18 cellular contexts compared by ENCODE assay signal in the genomic region with DNA sequence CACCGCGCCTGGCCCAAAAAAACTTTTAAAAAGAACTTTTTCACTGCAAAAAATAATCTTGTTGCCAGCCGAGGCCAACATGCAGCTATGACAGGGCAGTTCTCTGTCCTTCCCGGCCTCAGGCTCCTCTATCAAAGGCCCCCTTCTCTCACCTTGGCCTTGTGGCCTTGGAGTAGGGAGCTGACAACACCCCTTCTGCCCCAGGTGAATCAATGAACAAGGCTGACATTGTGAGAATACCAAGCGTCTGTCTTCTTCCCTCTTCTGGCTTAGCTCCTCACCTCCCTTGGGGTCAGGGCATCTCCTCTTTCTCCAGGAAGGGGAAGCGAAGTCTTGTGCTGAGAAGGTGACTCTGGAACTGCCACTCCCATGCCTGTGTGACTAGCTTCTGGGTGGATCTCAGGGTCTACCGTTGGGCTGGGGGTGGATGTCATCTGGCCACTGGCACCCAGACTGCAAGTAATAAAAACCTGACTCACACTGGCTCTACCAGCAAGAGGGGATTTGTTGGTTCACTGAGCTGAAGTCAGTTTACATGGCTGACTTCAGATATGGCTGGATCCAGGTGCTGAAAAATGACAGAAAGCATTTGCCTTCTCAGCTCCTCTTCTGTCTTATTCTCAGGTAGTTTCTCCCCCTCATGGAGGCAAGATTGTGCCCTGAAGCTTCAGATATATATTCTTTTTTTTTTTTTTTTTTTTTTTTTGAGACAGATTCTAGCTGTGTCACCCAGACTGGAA. TPM values are rescaled to one million over a fixed set of nuclear protein-coding genes. Genes with fewer than 3 reads are reported as not detected.
DNase-seq lines count a peak whose midpoint lies in the region; ATAC-seq and TF ChIP-seq lines count a peak whose summit lies in the region.
"Had no signal": no experiment of that assay in that cellular context is flagged by ENCODE, and none has a peak within 500 bp of the region (broad histone marks: within the 10 kb centered on the region; RNA-seq: fewer than 3 reads in every experiment).

No MANE protein-coding gene starts in this region.

- 0 out of 2 replicates have a peak overlapping the region, but pooled peaks have one; percentile 9 for H2AK5ac ChIP-seq in IMR-90 (ENCODE audit: low read depth, low read length)

- 50% methylated on average over 1 of the region's 7 CpGs; no CpG with 5 or more reads in 1 of the 2 experiments for WGBS in IMR-90 (ENCODE audit: extremely low coverage in 2 of 2, insufficient read length in 1 of 2), 2 experiments

- H3K23ac ChIP-seq in IMR-90 (ENCODE audit: low read depth, low read length), result no peak overlapping the region

- H3K4me3 Mint-ChIP-seq in CD14-positive monocyte, result no peak overlapping the region
- H3K4me3 Mint-ChIP-seq: CD4-positive, alpha-beta T cell; H9 had no signal

- H3K79me1 ChIP-seq in IMR-90 (ENCODE audit: low read depth in 1 of 2, low read length in 2 of 2), result no peaks in the 10 kb centered on the region

- POLR2A ChIA-PET in IMR-90 (lab: Charles Lee; ENCODE audit: unreplicated experiment) (interaction anchor here (0.6 kb wide), 1 partner anchor 18 kb away, joined by 5 read pairs; no protein-coding TSS in a partner anchor), RWPE1 (lab: Yijun Ruan, JAX; ENCODE audit: low non-redundant PET) (no interaction called here)

- no peaks in the 10 kb centered on the region for H3K9me1 ChIP-seq in IMR-90 (ENCODE audit: insufficient read depth, low read length)

- no peaks in the 10 kb centered on the region for H3K36me3 ChIP-seq in IMR-90 (ENCODE audit: control insufficient read depth, insufficient read depth, low read length)

- no peak overlapping the region for H3K4ac ChIP-seq in IMR-90 (ENCODE audit: low read depth, low read length)

- H4K5ac ChIP-seq in IMR-90 (ENCODE audit: low read depth, low read length), result no peak overlapping the region

- H2AK9ac ChIP-seq in IMR-90 (replicated peaks; ENCODE audit: low read depth, low read length, poor library complexity), result no peak overlapping the region

- H3K27me3 ChIP-seq in IMR-90 (ENCODE audit: control insufficient read depth, insufficient read depth, low read length) (no peaks in the 10 kb centered on the region), foreskin keratinocyte (no peaks in the 10 kb centered on the region)

- H4K8ac ChIP-seq in IMR-90 (ENCODE audit: low read depth in 2 of 2, low read length in 2 of 2), result no peak overlapping the region

- H2BK15ac ChIP-seq in IMR-90 (ENCODE audit: low read depth, low read length), result no peak overlapping the region

- TF ChIP-seq RAD21 in IMR-90 (IDR thresholded peaks at IDR 0.05; ENCODE audit: low read length), result no peak

- peak overlapping the region; percentile 7 to 78 (median 25) for H3K27ac Mint-ChIP-seq in CD14-positive monocyte
- H3K27ac Mint-ChIP-seq: CD4-positive, alpha-beta T cell; H9 had no signal

- peaks cover 33% of the 10 kb centered on the region for H3K4me1 Mint-ChIP-seq in CD14-positive monocyte

- no peak overlapping the region for H2BK5ac ChIP-seq in IMR-90 (ENCODE audit: low read depth, low read length, poor library complexity, severe bottlenecking)

- H3K9me3 ChIP-seq in IMR-90 (ENCODE audit: control insufficient read depth, insufficient read depth, low read length), result no peaks in the 10 kb centered on the region
- H3K9me3 ChIP-seq: A549 had no signal

- peaks cover 0 to 2% (median 0%) of the 10 kb centered on the region in 7 donors for H3K9me3 Mint-ChIP-seq in CD14-positive monocyte
- H3K9me3 Mint-ChIP-seq: CD4-positive, alpha-beta T cell; H9 had no signal

- H4K91ac ChIP-seq in IMR-90 (ENCODE audit: insufficient read depth, low read depth, low read length), result no peak overlapping the region

- no peak for TF ChIP-seq POLR2A in IMR-90 (IDR thresholded peaks at IDR 0.05; ENCODE audit: low read depth, low read length)

- no peak for ATAC-seq in IMR-90 (ENCODE audit: low read depth)
- ATAC-seq in left colon, result peak; percentile 37
- no peak for ATAC-seq in HG02678 (IDR thresholded peaks at IDR 0.05; ENCODE audit: unreplicated experiment)
- no peak for ATAC-seq in HG03025 (IDR thresholded peaks at IDR 0.05; ENCODE audit: low FRiP score, unreplicated experiment)
- no peak for ATAC-seq in foreskin keratinocyte
- ATAC-seq: A549 had no signal

- H2BK120ac ChIP-seq in IMR-90 (ENCODE audit: low read depth, low read length), result no peak overlapping the region

- no TSS peak for BruUV-seq in IMR-90 (replicated peaks; lab: Mats Ljungman, UMichigan)

- H3K4me1 ChIP-seq in IMR-90 (ENCODE audit: control insufficient read depth, insufficient read depth, low read length), result no peaks in the 10 kb centered on the region
- H3K4me1 ChIP-seq in foreskin keratinocyte, result no peaks in the 10 kb centered on the region
- H3K4me1 ChIP-seq: A549 had no signal

- intact Hi-C loops in CD14-positive monocyte (cut with micrococcal nuclease), result no loop called here
- intact Hi-C loops in IMR-90 (cut with micrococcal nuclease), result no loop called here
- intact Hi-C loops in left colon (cut with DNase I, micrococcal nuclease), result no loop called here

- dilution Hi-C loops in IMR-90 (cut with HindIII; ENCODE audit: low sequenced_read_pairs, unreplicated experiment), result no loop called here

- peaks cover 50 to 90% of the 10 kb centered on the region in 2 donors for H3K36me3 Mint-ChIP-seq in CD14-positive monocyte

- DNase-seq in CD14-positive monocyte (ENCODE audit: low spot score), result no peak
- DNase-seq in IMR-90, result no peak
- no peak for DNase-seq in RWPE1 (ENCODE audit: low spot score)
- DNase-seq in left colon, result no peak
- DNase-seq in activated CD4-positive, alpha-beta T cell treated with anti-CD3 and anti-CD28 coated beads for 48 hours, result no peak
- DNase-seq in foreskin keratinocyte, result no peak
- DNase-seq: AML-193; CD4-positive, alpha-beta T cell; H9; NCI-H1436; NCI-H2029 treated with DMSO at 0.1 percent for 48 hours; NCI-H510A treated with DMSO at 0.1 percent for 48 hours; NCI-H82 had no signal

- peaks cover 1 to 5% (median 3%) of the 10 kb centered on the region in 3 donors for H3K27me3 Mint-ChIP-seq in CD14-positive monocyte (ENCODE audit: low read depth in 3 of 3)
- H3K27me3 Mint-ChIP-seq: CD4-positive, alpha-beta T cell had no signal

- H3K9ac ChIP-seq in IMR-90 (ENCODE audit: low read depth, low read length), result no peak overlapping the region

- no peak overlapping the region for H3K18ac ChIP-seq in IMR-90 (ENCODE audit: low read depth, low read length)

- CTCF ChIA-PET in IMR-90 (lab: Yijun Ruan, JAX), result interaction anchor here (1.2 to 2.3 kb wide), 2 partner anchors 10 to 16 kb away, joined by 3 to 10 read pairs; no protein-coding TSS in a partner anchor
- CTCF ChIA-PET in RWPE1 (lab: Yijun Ruan, JAX), result interaction anchor here (1.1 to 2.3 kb wide), 2 partner anchors 10 to 18 kb away, joined by 3 to 24 read pairs; partner anchors contain the start of gene TMED1

- H3K4me2 ChIP-seq in IMR-90 (ENCODE audit: low read depth, low read length), result no peak overlapping the region
- H3K4me2 ChIP-seq: A549, PC-9 had no signal

- no peak overlapping the region for H3K56ac ChIP-seq in IMR-90 (ENCODE audit: extremely low read depth, insufficient read depth, low read length)

- no peak overlapping the region for H3K4me3 ChIP-seq in IMR-90 (ENCODE audit: insufficient read depth, low read depth, low read length)
- H3K4me3 ChIP-seq: A549, PC-9 had no signal

- peak overlapping the region; percentile 56 for H2AFZ ChIP-seq in IMR-90 (replicated peaks; ENCODE audit: low read length, poor library complexity)
- H2AFZ ChIP-seq: PC-9 had no signal

- in situ Hi-C loops in IMR-90 (cut with MboI; ENCODE audit: low sequenced_read_pairs), result no loop called here

- H2BK20ac ChIP-seq in IMR-90 (ENCODE audit: low read depth, low read length), result no peak overlapping the region

- H3K14ac ChIP-seq in IMR-90 (replicated peaks; ENCODE audit: low read depth, low read length), result no peak overlapping the region

- no peak for TF ChIP-seq CTCF in CD14-positive monocyte (IDR thresholded peaks at IDR 0.05)
- TF ChIP-seq CTCF in IMR-90 (conservative IDR thresholded peaks at IDR 0.05; ENCODE audit: low read depth, low read length), result no peak
- no peak for TF ChIP-seq CTCF in RWPE1 (conservative IDR thresholded peaks at IDR 0.05; ENCODE audit: low read depth)
- no peak for TF ChIP-seq CTCF in foreskin keratinocyte (conservative IDR thresholded peaks at IDR 0.05)

- no peak overlapping the region for H3K27ac ChIP-seq in IMR-90 (ENCODE audit: insufficient read depth, low read length)
- 0 out of 2 replicates have a peak overlapping the region, but pooled peaks have one; percentile 5 for H3K27ac ChIP-seq in RWPE1
- H3K27ac ChIP-seq in foreskin keratinocyte, result no peak overlapping the region
- H3K27ac ChIP-seq: A549, HL-60, PC-9 had no signal

- no peaks in the 10 kb centered on the region for H4K20me1 ChIP-seq in IMR-90 (ENCODE audit: insufficient read depth, low read length)

TF ChIP-seq in IMR-90, 13 proteins besides CTCF, POLR2A, EP300 and RAD21 (continues in another document):
- TF ChIP-seq RCOR1 (IDR thresholded peaks at IDR 0.05; ENCODE audit: insufficient replicate concordance, low read length), result no peak
- no peak for TF ChIP-seq RFX5 (IDR thresholded peaks at IDR 0.05; ENCODE audit: low read depth, low read length)
- TF ChIP-seq NFE2L2 (IDR thresholded peaks at IDR 0.05; ENCODE audit: low read depth, low read length), result no peak
- TF ChIP-seq FOS (IDR thresholded peaks at IDR 0.05; ENCODE audit: low read depth, low read length), result no peak

RNA-seq across cellular contexts. Expression of gene C19orf38, which starts 6.3 kb away (rescaled TPM):
- polyA plus RNA-seq in CD14-positive monocyte (100 to 1,000 TPM; 134 to 149 TPM), IMR-90 (2012; rRNA removed) (0.16 and 0.19 TPM in 2 replicates), foreskin keratinocyte (0.18 TPM in 1 of 2 replicates, not detected in the other)
- total RNA-seq in IMR-90 (2012; rRNA removed) (0.18 and 0.28 TPM in 2 replicates), left colon (under 1 TPM; 0.49 to 0.98 TPM), foreskin keratinocyte (not detected in 2 replicates)
- 0.51 and 0.58 TPM in 2 replicates for polyA plus RNA-seq in IMR-90 (2012; cell fraction: cytosol; rRNA removed)
- 0.61 and 0.69 TPM in 2 replicates for polyA plus RNA-seq in IMR-90 (2012; cell fraction: nucleus; rRNA removed; ENCODE audit: low replicate concordance)
- total RNA-seq: H9 had no signal

RNA-seq across cellular contexts. Expression of gene CARM1, which starts 16.8 kb away (rescaled TPM):
- under 1 TPM; 0.17 to 0.29 TPM for polyA plus RNA-seq in CD14-positive monocyte
- total RNA-seq in IMR-90 (2012; rRNA removed), result 17.2 and 20.3 TPM in 2 replicates
- polyA plus RNA-seq in IMR-90 (2012; rRNA removed), result 67.1 and 72.1 TPM in 2 replicates
- polyA plus RNA-seq in IMR-90 (2012; cell fraction: cytosol; rRNA removed), result 48.1 and 93.2 TPM in 2 replicates
- 66.7 and 125 TPM in 2 replicates for polyA plus RNA-seq in IMR-90 (2012; cell fraction: nucleus; rRNA removed; ENCODE audit: low replicate concordance)
- 10 to 100 TPM; 48.3 to 58.3 TPM for total RNA-seq in left colon
- 50.6 and 51.3 TPM in 2 replicates for total RNA-seq in foreskin keratinocyte
- 48.8 and 51.8 TPM in 2 replicates for polyA plus RNA-seq in foreskin keratinocyte

RNA-seq across cellular contexts. Expression of gene TMED1, which starts 18.5 kb away (rescaled TPM):
- 10 to 100 TPM; 51.3 to 56.7 TPM for polyA plus RNA-seq in CD14-positive monocyte
- 32.8 and 37.6 TPM in 2 replicates for total RNA-seq in IMR-90 (2012; rRNA removed)
- 41.4 and 46.3 TPM in 2 replicates for polyA plus RNA-seq in IMR-90 (2012; rRNA removed)
- polyA plus RNA-seq in IMR-90 (2012; cell fraction: cytosol; rRNA removed), result 69.8 and 76.0 TPM in 2 replicates
- polyA plus RNA-seq in IMR-90 (2012; cell fraction: nucleus; rRNA removed; ENCODE audit: low replicate concordance), result 17.4 and 25.2 TPM in 2 replicates
- 10 to 100 TPM; 16.9 to 19.5 TPM for total RNA-seq in left colon
- total RNA-seq in foreskin keratinocyte, result 24.1 and 25.8 TPM in 2 replicates
- polyA plus RNA-seq in foreskin keratinocyte, result 34.3 and 35.0 TPM in 2 replicates
